In genomic region chr6:33967966-33968724, GRCh38 we compare ENCODE assay signal across 10 cellular contexts.
DNase-seq lines count a peak whose midpoint lies in the region; FAIRE-seq and TF ChIP-seq lines count a peak whose summit lies in the region.
"Had no signal": no experiment of that assay in that cellular context is flagged by ENCODE, and none has a peak within 500 bp of the region (broad histone marks: within the 10 kb centered on the region; RNA-seq: fewer than 3 reads in every experiment).

No MANE protein-coding gene starts in this region.

- 29% methylated on average over 3 of the region's 3 CpGs for WGBS in smooth muscle cell (ENCODE audit: low lambda C conversion rate)

- no peaks in the 10 kb centered on the region for H3F3A ChIP-seq in smooth muscle cell (ENCODE audit: low read depth)

- H3K9me3 ChIP-seq in Peyer's patch (peaks cover 0 to 3% (median 0%) of the 10 kb centered on the region in 4 donors), smooth muscle cell (replicated peaks; ENCODE audit: low read depth) (no peaks in the 10 kb centered on the region)

- no peaks in the 10 kb centered on the region for H3K79me2 ChIP-seq in smooth muscle cell (ENCODE audit: low read depth)

- FAIRE-seq in GM19239 (lab: Jason Lieb, UNC), result no peak

- H3K9me3 Mint-ChIP-seq in CD14-positive monocyte, result peaks cover 0 to 24% (median 18%) of the 10 kb centered on the region in 7 donors
- no peaks in the 10 kb centered on the region for H3K9me3 Mint-ChIP-seq in T-helper 2 cell treated with Interferon-gamma antibody and Interleukin-4, amounts not matched to agents 5 μg/mL and 100 μg/mL, for 36 hours
- H3K9me3 Mint-ChIP-seq: dendritic cell treated with granulocyte-macrophage colony-stimulating factor and Interleukin-4, amounts not matched to agents 40 ng/mL and 50 ng/mL, for 4 days had no signal

- no peaks in the 10 kb centered on the region for H4K20me1 ChIP-seq in smooth muscle cell (ENCODE audit: low read depth)

- H3K4me3 ChIP-seq in Peyer's patch, result no peak overlapping the region
- H3K4me3 ChIP-seq in smooth muscle cell, result no peak overlapping the region
- H3K4me3 ChIP-seq: left lung had no signal

- H2AFZ ChIP-seq in smooth muscle cell (ENCODE audit: low read depth), result no peak overlapping the region

- H3K27me3 Mint-ChIP-seq in CD14-positive monocyte (ENCODE audit: low read depth in 3 of 3), result peaks cover 27 to 48% (median 40%) of the 10 kb centered on the region in 3 donors
- peaks cover 48% of the 10 kb centered on the region for H3K27me3 Mint-ChIP-seq in T-helper 2 cell treated with Interferon-gamma antibody and Interleukin-4, amounts not matched to agents 5 μg/mL and 100 μg/mL, for 36 hours (ENCODE audit: low read depth)

- H3K4me2 ChIP-seq in smooth muscle cell, result no peak overlapping the region

- H3K9ac ChIP-seq in smooth muscle cell (ENCODE audit: low read depth), result no peak overlapping the region

- H3K27me3 ChIP-seq in Peyer's patch (no peaks in the 10 kb centered on the region), smooth muscle cell (ENCODE audit: low read depth) (peaks cover 13% of the 10 kb centered on the region)

- peak; percentile 5 for DNase-seq in CD14-positive monocyte (ENCODE audit: low spot score)
- DNase-seq in HCEC 1CT, result peak; percentile 13
- DNase-seq in Peyer's patch, result peak in 2 of 3 donors; percentile 36 to 43
- DNase-seq in iPS-NIHi11 (ENCODE audit: low spot score), result peak; percentile 68
- no peak for DNase-seq in GM19239 (ENCODE audit: insufficient read length, low spot score)
- DNase-seq in smooth muscle cell (lab: John Stamatoyannopoulos, UW; ENCODE audit: unreplicated experiment), result no peak
- DNase-seq in T-helper 2 cell treated with Interferon-gamma antibody and Interleukin-4, amounts not matched to agents 5 μg/mL and 100 μg/mL, for 36 hours (ENCODE audit: low spot score), result no peak
- no peak for DNase-seq in substantia nigra (lab: John Stamatoyannopoulos, UW)

- H3K4me3 Mint-ChIP-seq in CD14-positive monocyte, result peak overlapping the region in 1 of 2 donors; percentile 0
- no peak overlapping the region for H3K4me3 Mint-ChIP-seq in T-helper 2 cell treated with Interferon-gamma antibody and Interleukin-4, amounts not matched to agents 5 μg/mL and 100 μg/mL, for 36 hours
- H3K4me3 Mint-ChIP-seq: dendritic cell treated with granulocyte-macrophage colony-stimulating factor and Interleukin-4, amounts not matched to agents 40 ng/mL and 50 ng/mL, for 4 days had no signal

- H3K36me3 ChIP-seq in Peyer's patch (no peaks in the 10 kb centered on the region), smooth muscle cell (ENCODE audit: low read depth) (no peaks in the 10 kb centered on the region)
- H3K36me3 ChIP-seq: left lung had no signal

- no peaks in the 10 kb centered on the region for H3K4me1 Mint-ChIP-seq in CD14-positive monocyte
- H3K4me1 Mint-ChIP-seq in T-helper 2 cell treated with Interferon-gamma antibody and Interleukin-4, amounts not matched to agents 5 μg/mL and 100 μg/mL, for 36 hours (ENCODE audit: low read depth), result no peaks in the 10 kb centered on the region

- no peak overlapping the region for H3K27ac Mint-ChIP-seq in CD14-positive monocyte
- no peak overlapping the region for H3K27ac Mint-ChIP-seq in T-helper 2 cell treated with Interferon-gamma antibody and Interleukin-4, amounts not matched to agents 5 μg/mL and 100 μg/mL, for 36 hours
- H3K27ac Mint-ChIP-seq: dendritic cell treated with granulocyte-macrophage colony-stimulating factor and Interleukin-4, amounts not matched to agents 40 ng/mL and 50 ng/mL, for 4 days had no signal

- no peak for TF ChIP-seq CTCF in CD14-positive monocyte (IDR thresholded peaks at IDR 0.05)
- TF ChIP-seq CTCF in Peyer's patch (IDR thresholded peaks at IDR 0.05), result peak in 3 of 6 experiments; percentile 14 to 22 (median 21)
- no peak for TF ChIP-seq CTCF in smooth muscle cell (IDR thresholded peaks at IDR 0.05; ENCODE audit: borderline replicate concordance, insufficient read depth, poor library complexity, severe bottlenecking)

- intact Hi-C loops in CD14-positive monocyte (cut with micrococcal nuclease), result no loop called here

- no peak overlapping the region for H3K27ac ChIP-seq in Peyer's patch
- no peak overlapping the region for H3K27ac ChIP-seq in smooth muscle cell (ENCODE audit: low read depth)
- H3K27ac ChIP-seq in substantia nigra (ENCODE audit: low read depth, low read length, poor library complexity, severe bottlenecking), result no peak overlapping the region
- H3K27ac ChIP-seq: left lung had no signal

- H3K4me1 ChIP-seq in Peyer's patch (no peaks in the 10 kb centered on the region), smooth muscle cell (ENCODE audit: low read depth) (no peaks in the 10 kb centered on the region)
- H3K4me1 ChIP-seq: left lung had no signal

- no peak for TF ChIP-seq POLR2A in Peyer's patch (IDR thresholded peaks at IDR 0.05)

- H3K36me3 Mint-ChIP-seq in CD14-positive monocyte, result no peaks in the 10 kb centered on the region
- no peaks in the 10 kb centered on the region for H3K36me3 Mint-ChIP-seq in T-helper 2 cell treated with Interferon-gamma antibody and Interleukin-4, amounts not matched to agents 5 μg/mL and 100 μg/mL, for 36 hours (ENCODE audit: low read depth)

Comparison
In these comparisons a context has a peak if more than half of its experiments do, and no peak if none do; other contexts are left out.
1. DNase-seq: peak in CD14-positive monocyte (single experiment), HCEC 1CT (single experiment), Peyer's patch (2 of 3) and iPS-NIHi11 (single experiment); none in GM19239 (single experiment), smooth muscle cell (single experiment), T-helper 2 cell treated with Interferon-gamma antibody and Interleukin-4, amounts not matched to agents 5 μg/mL and 100 μg/mL, for 36 hours (single experiment) and substantia nigra (0 of 49).